Comparison of ENCODE assay signal across 11 cellular contexts in genomic region chr2:101733257-101733993, GRCh38. TPM values are rescaled to one million over a fixed set of nuclear protein-coding genes. Genes with fewer than 3 reads are reported as not detected.
DNase-seq lines count a peak whose midpoint lies in the region; ATAC-seq and TF ChIP-seq lines count a peak whose summit lies in the region.
"Had no signal": no experiment of that assay in that cellular context is flagged by ENCODE, and none has a peak within 500 bp of the region (broad histone marks: within the 10 kb centered on the region; RNA-seq: fewer than 3 reads in every experiment).

No MANE protein-coding gene starts in this region.

- TF ChIP-seq CTCF in ascending aorta (IDR thresholded peaks at IDR 0.05) (no peak), GM20000 (IDR thresholded peaks at IDR 0.05; ENCODE audit: extremely low read depth, missing control alignments) (no peak)

- H3K23ac ChIP-seq in neuronal stem cell (ENCODE audit: low read depth, low read length, poor library complexity): no peak overlapping the region

- H3K79me1 ChIP-seq in neuronal stem cell (ENCODE audit: low read depth, low read length): peaks cover 2% of the 10 kb centered on the region

- H3K9me3 ChIP-seq in skeletal muscle tissue (ENCODE audit: control insufficient read depth in 3 of 3, low read length in 3 of 3) (no peaks in the 10 kb centered on the region), neuronal stem cell (replicated peaks in 1 of 2; ENCODE audit: control insufficient read depth in 2 of 2, insufficient read depth in 1 of 2, low read depth in 1 of 2, low read length in 2 of 2) (no peaks in the 10 kb centered on the region), ascending aorta (no peaks in the 10 kb centered on the region)
- H3K9me3 ChIP-seq: A549 had no signal

- no peak overlapping the region for H2BK5ac ChIP-seq in neuronal stem cell (ENCODE audit: low read length)

- no peak overlapping the region for H3K18ac ChIP-seq in neuronal stem cell (ENCODE audit: low read length)

- H3K27ac ChIP-seq in skeletal muscle tissue (ENCODE audit: low read depth, low read length) (peak overlapping the region; percentile 65), neuronal stem cell (replicated peaks; ENCODE audit: low read length) (no peak overlapping the region), ascending aorta (no peak overlapping the region)

- H3K9ac ChIP-seq in skeletal muscle tissue (ENCODE audit: low read depth in 1 of 3, low read length in 3 of 3) (no peak overlapping the region), neuronal stem cell (ENCODE audit: low read depth, low read length, poor library complexity) (no peak overlapping the region)

- H3K36me3 ChIP-seq in skeletal muscle tissue (ENCODE audit: control insufficient read depth in 3 of 3, insufficient read depth in 3 of 3, low read length in 3 of 3): no peaks in the 10 kb centered on the region
- peaks cover 0 to 3% of the 10 kb centered on the region in 2 donors for H3K36me3 ChIP-seq in neuronal stem cell (replicated peaks in 1 of 2; ENCODE audit: control insufficient read depth in 2 of 2, insufficient read depth in 2 of 2, low read length in 2 of 2)
- H3K36me3 ChIP-seq in ascending aorta: no peaks in the 10 kb centered on the region

- no peak overlapping the region for H2BK15ac ChIP-seq in neuronal stem cell (ENCODE audit: low read length)

- H3K4me2 ChIP-seq in neuronal stem cell (ENCODE audit: insufficient read depth, low read length, poor library complexity, severe bottlenecking): no peak overlapping the region
- H3K4me2 ChIP-seq: A549 had no signal

- H3K4me3 ChIP-seq in skeletal muscle tissue (ENCODE audit: low read length in 3 of 3): peak overlapping the region in 1 of 3 donors; percentile 14
- H3K4me3 ChIP-seq in neuronal stem cell (ENCODE audit: low read length in 2 of 2): no peak overlapping the region
- no peak overlapping the region for H3K4me3 ChIP-seq in ascending aorta
- H3K4me3 ChIP-seq: A549 had no signal

- no peak overlapping the region for H2AFZ ChIP-seq in neuronal stem cell (ENCODE audit: low read length)

- no CpG with 5 or more reads among the region's 4 CpGs for WGBS in neuronal stem cell (ENCODE audit: extremely low coverage in 2 of 2, insufficient read length in 2 of 2, insufficient replicate concordance in 1 of 2), 2 donors

- intact Hi-C loops in left ventricle myocardium superior (cut with micrococcal nuclease): no loop called here
- intact Hi-C loops in ascending aorta (cut with DNase I): no loop called here

- H3K4ac ChIP-seq in neuronal stem cell (ENCODE audit: low read length): no peak overlapping the region

- H4K91ac ChIP-seq in neuronal stem cell (ENCODE audit: low read depth, low read length, poor library complexity): no peak overlapping the region

- H3K27me3 ChIP-seq in skeletal muscle tissue (ENCODE audit: control insufficient read depth in 3 of 3, insufficient read depth in 3 of 3, low read length in 3 of 3) (no peaks in the 10 kb centered on the region), neuronal stem cell (ENCODE audit: control insufficient read depth in 3 of 3, insufficient read depth in 3 of 3, low read depth in 1 of 3, low read length in 3 of 3) (no peaks in the 10 kb centered on the region), ascending aorta (no peaks in the 10 kb centered on the region)

- H3K4me1 ChIP-seq in skeletal muscle tissue (ENCODE audit: control insufficient read depth in 3 of 3, insufficient read depth in 3 of 3, low read length in 3 of 3): peaks cover 48 to 60% (median 53%) of the 10 kb centered on the region in 3 donors
- peaks cover 9 to 22% of the 10 kb centered on the region in 2 donors for H3K4me1 ChIP-seq in neuronal stem cell (ENCODE audit: control insufficient read depth in 2 of 2, insufficient read depth in 1 of 2, low read depth in 1 of 2, low read length in 2 of 2)
- H3K4me1 ChIP-seq in ascending aorta: peaks cover 10 to 40% of the 10 kb centered on the region in 2 donors

- no peak overlapping the region for H4K8ac ChIP-seq in neuronal stem cell (ENCODE audit: low read depth, low read length)

- no peak overlapping the region for H3K14ac ChIP-seq in neuronal stem cell (ENCODE audit: low read length)

- no peak overlapping the region for H2BK120ac ChIP-seq in neuronal stem cell (ENCODE audit: low read depth, low read length)

- DNase-seq in NCI-H2196 (lab: John Stamatoyannopoulos, UW; ENCODE audit: unreplicated experiment) (peak; percentile 20), NCI-H2196 treated with DMSO at 0.1 percent for 48 hours (lab: John Stamatoyannopoulos, UW; ENCODE audit: unreplicated experiment) (no peak), UCSD-AML1 (lab: John Stamatoyannopoulos, UW; ENCODE audit: unreplicated experiment) (peak; percentile 19), left ventricle myocardium superior (peak; percentile 48), neuronal stem cell (ENCODE audit: low spot score) (no peak), ascending aorta (ENCODE audit: low spot score in 2 of 2) (no peak), GM20000 (ENCODE audit: low spot score) (no peak)
- DNase-seq: GF-D8, NCI-H2029 had no signal

- no peak overlapping the region for H2AK5ac ChIP-seq in neuronal stem cell (ENCODE audit: low read depth, low read length)

- H2BK12ac ChIP-seq in neuronal stem cell (ENCODE audit: low read length): no peak overlapping the region

- peak; percentile 79 for ATAC-seq in left ventricle myocardium superior

RNA-seq across cellular contexts. Expression of gene MAP4K4, which starts 35.9 kb away (rescaled TPM):
- total RNA-seq in left ventricle myocardium superior: 99.5 TPM
- 77.2 TPM for total RNA-seq in skeletal muscle tissue
- polyA plus RNA-seq in neuronal stem cell (2013, experiment 1 of 2): 89.8 TPM
- 89.7 TPM for polyA plus RNA-seq in neuronal stem cell (2013, experiment 2 of 2)
- 48.0 TPM for total RNA-seq in ascending aorta

Comparison
In these comparisons a context has a peak if more than half of its experiments do, and no peak if none do; other contexts are left out.
1. DNase-seq: peak in NCI-H2196 (single experiment), UCSD-AML1 (single experiment) and left ventricle myocardium superior (single experiment); none in NCI-H2196 treated with DMSO at 0.1 percent for 48 hours (single experiment), neuronal stem cell (single experiment), ascending aorta (0 of 2) and GM20000 (single experiment).